7 cellular contexts compared by ENCODE assay signal in genomic region chr14:60657609-60657983, GRCh38. TPM values are rescaled to one million over a fixed set of nuclear protein-coding genes. Genes with fewer than 3 reads are reported as not detected.
DNase-seq lines count a peak whose midpoint lies in the region; ATAC-seq and TF ChIP-seq lines count a peak whose summit lies in the region.

No MANE protein-coding gene starts in this region.

- peak; percentile 23 for DNase-seq in GM12865 (ENCODE audit: low read depth)
- peak; percentile 51 for DNase-seq in OCI-LY7 (ENCODE audit: low spot score)
- DNase-seq in fibroblast of lung (ENCODE audit: low read depth in 2 of 2), result peak in 1 of 2 donors; percentile 43
- DNase-seq in skeletal muscle cell (ENCODE audit: low read depth), result no peak
- no peak for DNase-seq in CD1c-positive myeloid dendritic cell (ENCODE audit: extremely low spot score)

- CTCF ChIA-PET in OCI-LY7 (lab: Charles Lee; ENCODE audit: unreplicated experiment), result no interaction called here

- peaks cover 37% of the 10 kb centered on the region for H3K4me1 ChIP-seq in OCI-LY7 (ENCODE audit: insufficient read depth, low read length, poor library complexity, severe bottlenecking)
- H3K4me1 ChIP-seq in fibroblast of lung (ENCODE audit: control insufficient read depth, extremely low read depth, insufficient read depth, low read length), result peaks cover 9% of the 10 kb centered on the region

- no peaks in the 10 kb centered on the region for H3K79me2 ChIP-seq in OCI-LY7 (ENCODE audit: insufficient read depth, low read depth, low read length)
- no peaks in the 10 kb centered on the region for H3K79me2 ChIP-seq in fibroblast of lung (ENCODE audit: control insufficient read depth, insufficient read depth, low read length)

- H3K27me3 ChIP-seq in fibroblast of lung (ENCODE audit: control insufficient read depth, insufficient read depth, low read length), result peaks cover 22% of the 10 kb centered on the region

- H3K4me2 ChIP-seq in OCI-LY7 (ENCODE audit: low read length), result peak overlapping the region; percentile 96
- peak overlapping the region; percentile 38 for H3K4me2 ChIP-seq in fibroblast of lung (ENCODE audit: extremely low read depth, insufficient read depth, low read length)

- no peaks in the 10 kb centered on the region for H3K9me3 ChIP-seq in OCI-LY7 (ENCODE audit: low read length)
- H3K9me3 ChIP-seq in fibroblast of lung (ENCODE audit: control insufficient read depth, insufficient read depth, low read depth, low read length), result no peaks in the 10 kb centered on the region

- no peaks in the 10 kb centered on the region for H3K36me3 ChIP-seq in OCI-LY7 (ENCODE audit: insufficient read depth, low read length)
- H3K36me3 ChIP-seq in fibroblast of lung (ENCODE audit: control insufficient read depth, insufficient read depth, low read length), result no peaks in the 10 kb centered on the region

- H4K20me1 ChIP-seq in OCI-LY7 (ENCODE audit: insufficient read depth, low read length), result no peaks in the 10 kb centered on the region
- no peaks in the 10 kb centered on the region for H4K20me1 ChIP-seq in fibroblast of lung (ENCODE audit: control insufficient read depth, extremely low read depth, insufficient read depth, low read length)

- no peaks in the 10 kb centered on the region for H3K9me2 ChIP-seq in OCI-LY7 (ENCODE audit: insufficient read depth, low read length)

- BruUV-seq in OCI-LY7 (replicated peaks; lab: Mats Ljungman, UMichigan), result TSS peak; percentile 89

- H3K9ac ChIP-seq in fibroblast of lung (ENCODE audit: insufficient read depth, low read length), result peak overlapping the region; percentile 73

- H3K4me3 ChIP-seq in GM12865 (ENCODE audit: low read depth, low read length) (peak overlapping the region; percentile 85), OCI-LY7 (ENCODE audit: low read depth, low read length, poor library complexity, severe bottlenecking) (peak overlapping the region; percentile 70), fibroblast of lung (replicated peaks in 1 of 4; ENCODE audit: control extremely low read depth in 1 of 4, insufficient read depth in 1 of 4, low read depth in 3 of 4, low read length in 4 of 4) (peak overlapping the region; percentile 60 to 77 (median 70)), skeletal muscle cell (ENCODE audit: low read depth, low read length) (peak overlapping the region; percentile 79)

- H2AFZ ChIP-seq in OCI-LY7 (ENCODE audit: low read length) (peak overlapping the region; percentile 99), fibroblast of lung (ENCODE audit: low read length) (peak overlapping the region; percentile 77)

- H3K27ac ChIP-seq in OCI-LY7 (ENCODE audit: low read depth, low read length, poor library complexity, severe bottlenecking), result peak overlapping the region; percentile 68
- peak overlapping the region; percentile 77 for H3K27ac ChIP-seq in fibroblast of lung (ENCODE audit: insufficient read depth, low read length)

- POLR2A ChIA-PET in OCI-LY7 (lab: Charles Lee), result interaction anchor here (0.6 to 1.4 kb wide), 2 partner anchors 369 to 373 kb away, joined by 4 read pairs; no protein-coding TSS in a partner anchor

- TF ChIP-seq CTCF in GM12865 (IDR thresholded peaks at IDR 0.05; ENCODE audit: insufficient read depth, low read depth, low read length, missing control alignments) (no peak), OCI-LY7 (conservative IDR thresholded peaks at IDR 0.05; ENCODE audit: low read length) (no peak), fibroblast of lung (conservative IDR thresholded peaks at IDR 0.05 in 1 of 2, IDR thresholded peaks at IDR 0.05 in 1 of 2; ENCODE audit: low read depth in 1 of 2, low read length in 2 of 2) (no peak)

- intact Hi-C loops in OCI-LY7 (cut with micrococcal nuclease; ENCODE audit: unreplicated experiment), result loop anchor here (1.0 to 2.0 kb wide), 3 partner anchors 77 to 368 kb away; partner anchors contain the start of genes MNAT1, SLC38A6 and TRMT5

- ATAC-seq in HG03442 (IDR thresholded peaks at IDR 0.05; ENCODE audit: unreplicated experiment) (no peak), HG03469 (IDR thresholded peaks at IDR 0.05; ENCODE audit: unreplicated experiment) (no peak)

RNA-seq across cellular contexts. Expression of gene SIX1, which starts 8.3 kb away (rescaled TPM):
- total RNA-seq in OCI-LY7 (2014; rRNA removed; shearing (Covaris generic)), result 0.18 and 0.35 TPM in 2 replicates
- total RNA-seq in OCI-LY7 (2022), result 1.6 and 2.9 TPM in 2 replicates
- 1.8 and 8.3 TPM in 2 replicates for total RNA-seq in fibroblast of lung
- polyA plus RNA-seq in fibroblast of lung, result 6.9 and 11.3 TPM in 2 replicates
- polyA plus RNA-seq in fibroblast of lung (2012), result 11.0 and 20.1 TPM in 2 replicates
- 2.3 and 9.5 TPM in 2 replicates for polyA minus RNA-seq in fibroblast of lung (ENCODE audit: low replicate concordance)

Comparison
In these comparisons a context has a peak if more than half of its experiments do, and no peak if none do; other contexts are left out.
1. DNase-seq: peak in GM12865 (single experiment) and OCI-LY7 (single experiment); none in skeletal muscle cell (single experiment) and CD1c-positive myeloid dendritic cell (single experiment).
2. Peak in every context shown above with its lines, with median percentiles within 50 percentile points of each other: H3K4me3 ChIP-seq.